In the genomic region with DNA sequence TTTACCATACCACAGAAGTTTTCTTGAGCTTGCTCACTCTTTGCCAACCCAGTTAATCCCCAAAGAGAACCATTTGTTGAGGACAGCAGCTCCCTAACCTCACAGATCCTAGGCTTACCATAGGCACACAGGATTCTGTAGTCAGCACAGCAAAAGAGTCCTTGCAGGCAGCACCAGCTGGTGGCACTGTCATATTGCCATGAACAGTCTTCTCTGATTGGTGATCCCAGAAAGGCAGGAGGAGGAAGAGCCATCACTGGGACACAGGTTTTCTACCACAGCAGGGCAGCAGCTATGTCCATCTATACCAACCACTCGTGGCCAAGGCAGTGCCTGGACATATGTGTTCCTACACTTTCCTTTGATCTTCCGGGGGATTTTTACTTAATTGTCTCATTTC, we compare ENCODE assay signal across 8 cellular contexts.
DNase-seq lines count a peak whose midpoint lies in the region; ATAC-seq and TF ChIP-seq lines count a peak whose summit lies in the region.

No MANE protein-coding gene starts in this region.

- H3K4me1 ChIP-seq in suprapubic skin: peaks cover 13% of the 10 kb centered on the region

- H3K36me3 Mint-ChIP-seq in glutamatergic neuron (ENCODE audit: unreplicated experiment): no peaks in the 10 kb centered on the region

- H3K36me3 ChIP-seq in SK-N-MC (ENCODE audit: insufficient read depth, low read length) (no peaks in the 10 kb centered on the region), suprapubic skin (no peaks in the 10 kb centered on the region)

- H3K4me3 ChIP-seq in SK-N-MC (0 out of 2 replicates have a peak overlapping the region, but pooled peaks have one; percentile 4), retinal pigment epithelial cell (ENCODE audit: low read length) (no peak overlapping the region), suprapubic skin (no peak overlapping the region)

- TF ChIP-seq CTCF in AG09319 (IDR thresholded peaks at IDR 0.05; ENCODE audit: low read depth, low read length) (peak; percentile 11; the same call in 1 of the 2 replicates), glutamatergic neuron (IDR thresholded peaks at IDR 0.05; ENCODE audit: partially characterized antibody, unreplicated experiment) (no peak), retinal pigment epithelial cell (conservative IDR thresholded peaks at IDR 0.05; ENCODE audit: low read depth, low read length) (peak; percentile 26), suprapubic skin (IDR thresholded peaks at IDR 0.05) (no peak)

- 0 out of 2 replicates have a peak overlapping the region, but pooled peaks have one; percentile 16 for H3K27ac ChIP-seq in SK-N-MC
- H3K27ac ChIP-seq in suprapubic skin: no peak overlapping the region

- no peak overlapping the region for H3K9ac ChIP-seq in SK-N-MC (ENCODE audit: insufficient read length)

- no peak overlapping the region for H3K27ac Mint-ChIP-seq in glutamatergic neuron (ENCODE audit: unreplicated experiment)

- H3K9me3 ChIP-seq in SK-N-MC (ENCODE audit: low read depth, low read length) (no peaks in the 10 kb centered on the region), suprapubic skin (no peaks in the 10 kb centered on the region)

- no peak for ATAC-seq in HG02763 (IDR thresholded peaks at IDR 0.05; ENCODE audit: unreplicated experiment)

- no peaks in the 10 kb centered on the region for H3K27me3 ChIP-seq in suprapubic skin

- no peak for TF ChIP-seq POLR2A in suprapubic skin (IDR thresholded peaks at IDR 0.05)

- no peaks in the 10 kb centered on the region for H3K9me3 Mint-ChIP-seq in glutamatergic neuron (ENCODE audit: unreplicated experiment)

- no peaks in the 10 kb centered on the region for H3K27me3 Mint-ChIP-seq in glutamatergic neuron (ENCODE audit: unreplicated experiment)

- peaks cover 8% of the 10 kb centered on the region for H3K4me1 Mint-ChIP-seq in glutamatergic neuron (ENCODE audit: low read depth, unreplicated experiment)

- 93% methylated on average over 2 of the region's 2 CpGs for WGBS in suprapubic skin

- H3K4me3 Mint-ChIP-seq in glutamatergic neuron (ENCODE audit: unreplicated experiment): no peak overlapping the region

- DNase-seq in AG09319 (ENCODE audit: extremely low read depth, low read depth) (no peak), HT1080 (ENCODE audit: low read depth) (peak; percentile 18), SK-N-MC (ENCODE audit: low read depth, low spot score) (no peak), glutamatergic neuron (peak; percentile 27), retinal pigment epithelial cell (ENCODE audit: low read depth) (no peak), suprapubic skin (ENCODE audit: low spot score in 2 of 2) (no peak)
- no peak for DNase-seq in activated CD8-positive, alpha-beta memory T cell treated with anti-CD3 and anti-CD28 coated beads, Interleukin-2, amount 50 U/mL, for 4 hours

- no peak for TF ChIP-seq EP300 in suprapubic skin (IDR thresholded peaks at IDR 0.05)

Comparison
In these comparisons a context has a peak if more than half of its experiments do, and no peak if none do; other contexts are left out.
1. DNase-seq: peak in HT1080 (single experiment) and glutamatergic neuron (single experiment); none in AG09319 (single experiment), SK-N-MC (single experiment), retinal pigment epithelial cell (single experiment), activated CD8-positive, alpha-beta memory T cell treated with anti-CD3 and anti-CD28 coated beads, Interleukin-2, amount 50 U/mL, for 4 hours (single experiment) and suprapubic skin (0 of 2).
2. CTCF ChIP-seq: peak in AG09319 (single experiment) and retinal pigment epithelial cell (single experiment); none in glutamatergic neuron (single experiment) and suprapubic skin (0 of 2).